ENCODE assay signal across 8 cellular contexts in the genomic region with DNA sequence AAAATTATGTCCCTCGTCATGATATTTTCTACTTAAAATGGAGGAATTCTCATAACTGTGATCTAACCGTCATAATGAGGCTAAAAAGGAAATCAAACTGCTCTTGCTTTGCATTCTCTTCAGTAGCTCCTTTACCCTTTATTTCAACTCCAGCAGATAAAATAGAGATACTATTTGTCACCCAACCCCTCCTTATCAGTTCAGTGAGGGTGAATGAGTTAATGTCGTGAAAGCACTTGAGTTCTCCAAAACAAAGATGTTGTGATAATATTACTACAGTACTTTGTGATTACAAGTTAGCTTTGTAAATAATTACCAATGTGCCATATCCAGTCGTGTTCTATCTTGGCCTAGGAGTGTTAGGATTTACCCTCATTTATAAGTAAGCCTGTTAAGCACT.
DNase-seq lines count a peak whose midpoint lies in the region; ATAC-seq and TF ChIP-seq lines count a peak whose summit lies in the region.

No MANE protein-coding gene starts in this region.

- peaks cover 7% of the 10 kb centered on the region for H3K36me3 Mint-ChIP-seq in central memory CD8-positive, alpha-beta T cell (ENCODE audit: insufficient read depth)
- peaks cover 4% of the 10 kb centered on the region for H3K36me3 Mint-ChIP-seq in neural crest cell (ENCODE audit: low read depth)

- no peaks in the 10 kb centered on the region for H3K9me3 Mint-ChIP-seq in central memory CD8-positive, alpha-beta T cell
- H3K9me3 Mint-ChIP-seq in neural crest cell, result peaks cover 1% of the 10 kb centered on the region

- intact Hi-C loops in Right ventricle myocardium inferior (cut with DNase I), result loop anchor here (10.0 kb wide), 1 partner anchor 94 kb away; no protein-coding TSS in a partner anchor

- no peak for ATAC-seq in central memory CD8-positive, alpha-beta T cell (replicated peaks; ENCODE audit: extremely low read depth, poor library complexity, severe bottlenecking)
- no peak for ATAC-seq in left lobe of liver
- no peak for ATAC-seq in Right ventricle myocardium inferior

- peak overlapping the region; percentile 95 for H3K4me3 Mint-ChIP-seq in central memory CD8-positive, alpha-beta T cell
- H3K4me3 Mint-ChIP-seq in neural crest cell, result peak overlapping the region; percentile 96

- DNase-seq in NCI-H2171 treated with DMSO at 0.1 percent for 48 hours (lab: John Stamatoyannopoulos, UW) (peak; percentile 20), NCI-H2171 (lab: John Stamatoyannopoulos, UW) (no peak), NCI-H526 treated with DMSO at 0.1 percent for 48 hours (lab: John Stamatoyannopoulos, UW) (peak; percentile 30), neural crest cell (ENCODE audit: low read depth, low spot score) (no peak), NCI-H2107 (lab: John Stamatoyannopoulos, UW) (no peak), left lobe of liver (ENCODE audit: low spot score) (no peak), Right ventricle myocardium inferior (ENCODE audit: missing footprints) (no peak)
- no peak for DNase-seq in central memory CD8-positive, alpha-beta T cell (ENCODE audit: low spot score in 2 of 2)

- H3K27me3 Mint-ChIP-seq in central memory CD8-positive, alpha-beta T cell, result peaks cover 10% of the 10 kb centered on the region
- no peaks in the 10 kb centered on the region for H3K27me3 Mint-ChIP-seq in neural crest cell (ENCODE audit: low read depth)

- H3K27ac Mint-ChIP-seq in central memory CD8-positive, alpha-beta T cell (ENCODE audit: low read depth), result no peak overlapping the region
- H3K27ac Mint-ChIP-seq in neural crest cell (ENCODE audit: unreplicated experiment), result no peak overlapping the region

- H3K4me1 Mint-ChIP-seq in central memory CD8-positive, alpha-beta T cell, result peaks cover 10% of the 10 kb centered on the region
- H3K4me1 Mint-ChIP-seq in neural crest cell, result peaks cover 23% of the 10 kb centered on the region

- no peak for TF ChIP-seq CTCF in neural crest cell (conservative IDR thresholded peaks at IDR 0.05)

Comparison
In these comparisons a context has a peak if more than half of its experiments do, and no peak if none do; other contexts are left out.
1. DNase-seq: peak in NCI-H2171 treated with DMSO at 0.1 percent for 48 hours (single experiment) and NCI-H526 treated with DMSO at 0.1 percent for 48 hours (single experiment); none in NCI-H2171 (single experiment), central memory CD8-positive, alpha-beta T cell (0 of 2), neural crest cell (single experiment), NCI-H2107 (single experiment), left lobe of liver (single experiment) and Right ventricle myocardium inferior (single experiment).